Comparison of ENCODE assay signal across 3 cellular contexts in genomic region chr16:31278853-31279252, GRCh38. TPM values are rescaled to one million over a fixed set of nuclear protein-coding genes. Genes with fewer than 3 reads are reported as not detected.
"Had no signal": no experiment of that assay in that cellular context is flagged by ENCODE, and none has a peak within 500 bp of the region (broad histone marks: within the 10 kb centered on the region; RNA-seq: fewer than 3 reads in every experiment).

No MANE protein-coding gene starts in this region.

RNA-seq across cellular contexts. Expression of gene ITGAM, which starts 19.1 kb away (rescaled TPM):
- total RNA-seq: GM23248, H7, HFFc6 had no signal
- polyA plus RNA-seq: GM23248 had no signal
